18 cellular contexts compared by ENCODE assay signal in the genomic region with DNA sequence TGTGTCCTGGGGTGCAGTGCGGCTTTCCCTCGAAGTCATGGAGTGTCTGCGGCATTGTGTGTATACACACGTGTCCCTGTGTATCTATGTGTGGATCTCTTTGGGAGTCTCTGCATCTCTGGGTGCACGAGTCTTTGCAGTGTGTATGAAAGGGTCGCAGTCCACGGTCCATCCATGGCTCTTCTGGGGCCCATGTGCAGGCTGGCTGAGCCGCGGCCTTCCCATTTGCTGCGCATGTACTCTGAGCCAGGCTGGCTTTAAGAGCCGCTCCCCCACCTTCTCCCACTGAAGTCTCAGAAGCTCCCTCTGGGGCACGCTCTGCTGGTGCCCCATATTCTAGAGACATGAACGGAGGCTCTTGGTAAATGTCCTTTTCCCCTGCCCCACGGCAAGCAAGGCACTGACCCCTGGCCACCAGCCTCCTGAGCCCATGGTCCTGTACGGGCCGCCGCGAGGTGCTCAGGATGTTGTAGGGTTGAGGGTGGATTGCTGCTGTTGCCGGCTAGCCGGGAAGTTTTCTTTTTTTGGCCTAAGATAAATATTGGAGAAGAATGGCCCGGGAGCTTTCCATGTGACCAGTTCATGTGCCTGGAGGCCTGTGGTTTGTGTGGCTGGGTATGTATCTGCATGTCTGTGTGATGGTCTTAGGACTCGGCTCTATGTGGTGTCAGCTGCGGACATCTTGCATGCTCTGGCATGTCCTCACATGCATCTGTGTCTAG. TPM values are rescaled to one million over a fixed set of nuclear protein-coding genes. Genes with fewer than 3 reads are reported as not detected.
DNase-seq lines count a peak whose midpoint lies in the region; ATAC-seq and TF ChIP-seq lines count a peak whose summit lies in the region.
"Had no signal": no experiment of that assay in that cellular context is flagged by ENCODE, and none has a peak within 500 bp of the region (broad histone marks: within the 10 kb centered on the region; RNA-seq: fewer than 3 reads in every experiment).

No MANE protein-coding gene starts in this region.

- H3K79me2 ChIP-seq in fibroblast of lung (ENCODE audit: control insufficient read depth, insufficient read depth, low read length), result peaks cover 39% of the 10 kb centered on the region
- peaks cover 84% of the 10 kb centered on the region for H3K79me2 ChIP-seq in osteoblast (ENCODE audit: insufficient read depth, low read length)

- H3K36me3 ChIP-seq in fibroblast of lung (ENCODE audit: control insufficient read depth, insufficient read depth, low read length), result peaks cover 2% of the 10 kb centered on the region
- no peaks in the 10 kb centered on the region for H3K36me3 ChIP-seq in osteoblast (ENCODE audit: insufficient read depth, low read length)
- H3K36me3 ChIP-seq: uterus had no signal

- H3K9ac ChIP-seq in fibroblast of lung (ENCODE audit: insufficient read depth, low read length), result no peak overlapping the region

- TF ChIP-seq CTCF in VCaP (conservative IDR thresholded peaks at IDR 0.05) (no peak), fibroblast of lung (conservative IDR thresholded peaks at IDR 0.05 in 1 of 2, IDR thresholded peaks at IDR 0.05 in 1 of 2; ENCODE audit: low read depth in 1 of 2, low read length in 2 of 2) (no peak), osteoblast (IDR thresholded peaks at IDR 0.05; ENCODE audit: extremely low read depth, low read depth, low read length) (no peak)

- H3K4me1 ChIP-seq in fibroblast of lung (ENCODE audit: control insufficient read depth, extremely low read depth, insufficient read depth, low read length), result no peaks in the 10 kb centered on the region
- H3K4me1 ChIP-seq in osteoblast (ENCODE audit: insufficient read depth, low read length), result peaks cover 41% of the 10 kb centered on the region

- DNase-seq in AG08396 (ENCODE audit: low spot score), result peak; percentile 67
- DNase-seq in fibroblast of lung (ENCODE audit: low read depth in 2 of 2), result peak; percentile 8 to 29
- DNase-seq in osteoblast (ENCODE audit: insufficient read length, low spot score, missing footprints), result peak; percentile 92
- DNase-seq in DMS153 treated with DMSO at 0.1 percent for 48 hours (lab: John Stamatoyannopoulos, UW; ENCODE audit: unreplicated experiment), result no peak
- DNase-seq in hypothalamus (lab: John Stamatoyannopoulos, UW), result no peak
- DNase-seq in NCI-H446 treated with DMSO at 0.1 percent for 48 hours (lab: John Stamatoyannopoulos, UW), result no peak
- DNase-seq: activated gamma-delta T cell treated with Interleukin-2 at 50 U/mL for 16 hours; DMS153; effector memory CD4-positive, alpha-beta T cell; NCI-H1694 treated with DMSO at 0.1 percent for 48 hours; NCI-H526; uterus had no signal

- H4K20me1 ChIP-seq in fibroblast of lung (ENCODE audit: control insufficient read depth, extremely low read depth, insufficient read depth, low read length), result no peaks in the 10 kb centered on the region
- peaks cover 39% of the 10 kb centered on the region for H4K20me1 ChIP-seq in osteoblast (ENCODE audit: insufficient read depth, low read length)

- H3K27ac ChIP-seq in VCaP (peak overlapping the region; percentile 97), fibroblast of lung (ENCODE audit: insufficient read depth, low read length) (no peak overlapping the region), osteoblast (ENCODE audit: low read depth, low read length) (peak overlapping the region; percentile 12)
- H3K27ac ChIP-seq: SK-N-MC, uterus had no signal

- no peaks in the 10 kb centered on the region for H3K9me3 ChIP-seq in fibroblast of lung (ENCODE audit: control insufficient read depth, insufficient read depth, low read depth, low read length)
- no peaks in the 10 kb centered on the region for H3K9me3 ChIP-seq in osteoblast (ENCODE audit: low read depth, low read length)
- H3K9me3 ChIP-seq: uterus had no signal

- H3K4me3 ChIP-seq in fibroblast of lung (replicated peaks in 1 of 4; ENCODE audit: control extremely low read depth in 1 of 4, insufficient read depth in 1 of 4, low read depth in 3 of 4, low read length in 4 of 4), result no peak overlapping the region
- H3K4me3 ChIP-seq in osteoblast (ENCODE audit: insufficient read depth, low read length), result peak overlapping the region; percentile 75
- H3K4me3 ChIP-seq: SK-N-MC, uterus had no signal

- H3K4me2 ChIP-seq in fibroblast of lung (ENCODE audit: extremely low read depth, insufficient read depth, low read length), result peak overlapping the region; percentile 40
- peak overlapping the region; percentile 84 for H3K4me2 ChIP-seq in osteoblast (ENCODE audit: insufficient read depth, low read length)

- no peak overlapping the region for H2AFZ ChIP-seq in fibroblast of lung (ENCODE audit: low read length)
- peak overlapping the region; percentile 64 for H2AFZ ChIP-seq in osteoblast (ENCODE audit: low read length)

- no peak for ATAC-seq in GM18868 (IDR thresholded peaks at IDR 0.05; ENCODE audit: unreplicated experiment)

- H3K27me3 ChIP-seq in fibroblast of lung (ENCODE audit: control insufficient read depth, insufficient read depth, low read length) (no peaks in the 10 kb centered on the region), osteoblast (ENCODE audit: insufficient read depth, low read length) (no peaks in the 10 kb centered on the region)
- H3K27me3 ChIP-seq: uterus had no signal

RNA-seq across cellular contexts. Expression of a gene that starts 31.9 kb away (rescaled TPM):
- total RNA-seq in fibroblast of lung (2.8 and 4.6 TPM in 2 replicates), osteoblast (6.8 and 9.4 TPM in 2 replicates)
- 8.4 and 17.7 TPM in 2 replicates for polyA plus RNA-seq in fibroblast of lung
- polyA plus RNA-seq in fibroblast of lung (2012), result 16.0 and 33.5 TPM in 2 replicates
- 50.7 and 112 TPM in 2 replicates for polyA minus RNA-seq in fibroblast of lung (ENCODE audit: low replicate concordance)

RNA-seq across cellular contexts. Expression of a gene that starts 39.3 kb away (rescaled TPM):
- total RNA-seq in fibroblast of lung (not detected in 2 replicates), osteoblast (not detected in 2 replicates)
- 0.02 TPM in 1 of 2 replicates, not detected in the other for polyA plus RNA-seq in fibroblast of lung
- not detected in 2 replicates for polyA plus RNA-seq in fibroblast of lung (2012)
- not detected in 2 replicates for polyA minus RNA-seq in fibroblast of lung (ENCODE audit: low replicate concordance)
- total RNA-seq: glomerular endothelial cell, mononuclear cell, uterus had no signal

RNA-seq across cellular contexts. Expression of a gene that starts 46.6 kb away (rescaled TPM):
- total RNA-seq in fibroblast of lung, result not detected in 2 replicates
- polyA plus RNA-seq in fibroblast of lung, result not detected in 2 replicates
- polyA plus RNA-seq in fibroblast of lung (2012), result not detected in 2 replicates
- not detected in 2 replicates for polyA minus RNA-seq in fibroblast of lung (ENCODE audit: low replicate concordance)
- not detected in 2 replicates for total RNA-seq in osteoblast
- total RNA-seq: glomerular endothelial cell, mononuclear cell, uterus had no signal
- polyA plus RNA-seq: keratinocyte had no signal

Comparison
In these comparisons a context has a peak if more than half of its experiments do, and no peak if none do; other contexts are left out.
1. DNase-seq: peak in AG08396 (single experiment), fibroblast of lung (2 of 2) and osteoblast (single experiment); none in DMS153 treated with DMSO at 0.1 percent for 48 hours (single experiment), hypothalamus (0 of 51) and NCI-H446 treated with DMSO at 0.1 percent for 48 hours (single experiment).